ENCODE assay signal across 9 cellular contexts in genomic region chr1:100034465-100034864, GRCh38.
DNase-seq lines count a peak whose midpoint lies in the region; ATAC-seq and TF ChIP-seq lines count a peak whose summit lies in the region.
"Had no signal": no experiment of that assay in that cellular context is flagged by ENCODE, and none has a peak within 500 bp of the region (broad histone marks: within the 10 kb centered on the region; RNA-seq: fewer than 3 reads in every experiment).

No MANE protein-coding gene starts in this region.

- in situ Hi-C loops in transverse colon (cut with MboI; ENCODE audit: low pct_ligation_motif_present in 1 of 4, low pct_unique_long_range_greater_than_20kb in 1 of 4, low sequenced_read_pairs in 3 of 4) = no loop called here

- no peaks in the 10 kb centered on the region for H3K36me3 ChIP-seq in transverse colon

- H3K9me3 ChIP-seq in transverse colon = no peaks in the 10 kb centered on the region

- no peak for ATAC-seq in HG03469 (IDR thresholded peaks at IDR 0.05; ENCODE audit: unreplicated experiment)

- no peaks in the 10 kb centered on the region for H3K27me3 ChIP-seq in transverse colon

- H3K4me3 ChIP-seq in cardiac fibroblast (replicated peaks in 1 of 2; ENCODE audit: low read depth in 2 of 2, low read length in 2 of 2) (no peak overlapping the region), transverse colon (no peak overlapping the region)

- DNase-seq in NCI-H345 (lab: John Stamatoyannopoulos, UW) = peak; percentile 24
- DNase-seq in NCI-H345 treated with DMSO at 0.1 percent for 48 hours (lab: John Stamatoyannopoulos, UW; ENCODE audit: unreplicated experiment) = no peak
- DNase-seq in NCI-H1694 treated with DMSO at 0.1 percent for 48 hours (lab: John Stamatoyannopoulos, UW) = peak; percentile 60
- peak; percentile 53 to 57 for DNase-seq in cardiac fibroblast (ENCODE audit: low read depth in 2 of 2)
- peak; percentile 37 for DNase-seq in renal cortical epithelial cell (ENCODE audit: low read depth)
- DNase-seq in transverse colon = no peak
- no peak for DNase-seq in activated CD4-positive, alpha-beta T cell treated with anti-CD3 and anti-CD28 coated beads, Interleukin-2, amount 50 U/mL, for 48 hours
- DNase-seq: activated B cell treated with CpG ODN at 0.5 μM for 24 hours had no signal

- peaks cover 0 to 21% (median 7%) of the 10 kb centered on the region in 4 donors for H3K4me1 ChIP-seq in transverse colon

- TF ChIP-seq CTCF in cardiac fibroblast (IDR thresholded peaks at IDR 0.05; ENCODE audit: low read depth, low read length) = peak; percentile 38
- TF ChIP-seq CTCF in transverse colon (IDR thresholded peaks at IDR 0.05) = no peak

- intact Hi-C loops in transverse colon (cut with DNase I; ENCODE audit: low total_unique reads) = loop anchor here (10.0 kb wide), 1 partner anchor 320 kb away; the partner anchor contains the start of gene CDC14A

- no peak for TF ChIP-seq POLR2A in transverse colon (IDR thresholded peaks at IDR 0.05)

- H3K27ac ChIP-seq in transverse colon = no peak overlapping the region

- no peak for TF ChIP-seq EP300 in transverse colon (IDR thresholded peaks at IDR 0.05; ENCODE audit: low read depth)

Comparison
In these comparisons a context has a peak if more than half of its experiments do, and no peak if none do; other contexts are left out.
1. DNase-seq: peak in NCI-H345 (single experiment), NCI-H1694 treated with DMSO at 0.1 percent for 48 hours (single experiment), cardiac fibroblast (2 of 2) and renal cortical epithelial cell (single experiment); none in NCI-H345 treated with DMSO at 0.1 percent for 48 hours (single experiment), transverse colon (single experiment) and activated CD4-positive, alpha-beta T cell treated with anti-CD3 and anti-CD28 coated beads, Interleukin-2, amount 50 U/mL, for 48 hours (0 of 2).